In genomic region chr5:80706835-80707447, GRCh38 we compare ENCODE assay signal across 21 cellular contexts. TPM values are rescaled to one million over a fixed set of nuclear protein-coding genes. Genes with fewer than 3 reads are reported as not detected.
A peak's percentile ranks its signal among the peaks of the same experiment; 100 is the strongest.
DNase-seq lines count a peak whose midpoint lies in the region; ATAC-seq and TF ChIP-seq lines count a peak whose summit lies in the region.
"Had no signal": no experiment of that assay in that cellular context is flagged by ENCODE, and none has a peak within 500 bp of the region (broad histone marks: within the 10 kb centered on the region; RNA-seq: fewer than 3 reads in every experiment).

No MANE protein-coding gene starts in this region.

- no peak overlapping the region for H2AFZ ChIP-seq in osteoblast (ENCODE audit: low read length)
- H2AFZ ChIP-seq: GM23338 had no signal

- H3K9me3 ChIP-seq in adipocyte (ENCODE audit: control insufficient read depth, low read length), result no peaks in the 10 kb centered on the region
- no peaks in the 10 kb centered on the region for H3K9me3 ChIP-seq in osteoblast (ENCODE audit: low read depth, low read length)
- H3K9me3 ChIP-seq: Caco-2, SK-N-SH had no signal

- no peak overlapping the region for H3K4me2 ChIP-seq in osteoblast (ENCODE audit: insufficient read depth, low read length)
- H3K4me2 ChIP-seq: GM23338, SK-N-SH had no signal

- H3K4me3 ChIP-seq in adipocyte (ENCODE audit: low read length) (no peak overlapping the region), dorsolateral prefrontal cortex (no peak overlapping the region), osteoblast (ENCODE audit: insufficient read depth, low read length) (no peak overlapping the region)
- H3K4me3 ChIP-seq: GM23338 had no signal

- no peaks in the 10 kb centered on the region for H3K79me2 ChIP-seq in osteoblast (ENCODE audit: insufficient read depth, low read length)

- no peak overlapping the region for H3K9ac ChIP-seq in adipocyte (ENCODE audit: low read length)
- H3K9ac ChIP-seq: SK-N-SH had no signal

- DNase-seq in adipocyte (ENCODE audit: low read depth) (peak; percentile 24), dorsolateral prefrontal cortex (no peak), osteoblast (ENCODE audit: insufficient read length, low spot score, missing footprints) (no peak), pons (ENCODE audit: low spot score) (no peak), NCI-H1105 (lab: John Stamatoyannopoulos, UW) (no peak)
- DNase-seq: Caco-2; CD8-positive, alpha-beta T cell; H9; Karpas-422; MV-4-11; NCI-H1105 treated with DMSO at 0.1 percent for 48 hours; NCI-H2029; NCI-H446; NCI-H524 treated with DMSO at 0.1 percent for 48 hours; NCI-H774; NK-92 treated with Interleukin-12 subunit alpha and Interleukin-12 subunit beta, amount 100 ng/mL, for 24 hours; SK-N-SH had no signal

- no peaks in the 10 kb centered on the region for H4K20me1 ChIP-seq in osteoblast (ENCODE audit: insufficient read depth, low read length)

- no peak for ATAC-seq in GM18868 (IDR thresholded peaks at IDR 0.05; ENCODE audit: unreplicated experiment)
- no peak for ATAC-seq in GM18498 (IDR thresholded peaks at IDR 0.05; ENCODE audit: unreplicated experiment)
- ATAC-seq: CD8-positive, alpha-beta T cell; GM23338 had no signal

- H3K4me1 ChIP-seq in adipocyte (ENCODE audit: control insufficient read depth, insufficient read depth, low read length) (peaks cover 6% of the 10 kb centered on the region), osteoblast (ENCODE audit: insufficient read depth, low read length) (peaks cover 2% of the 10 kb centered on the region)

- TF ChIP-seq CTCF in dorsolateral prefrontal cortex (IDR thresholded peaks at IDR 0.05 in 54 of 56, conservative IDR thresholded peaks at IDR 0.05 in 2 of 56; ENCODE audit: low read depth in 1 of 56, partially characterized antibody in 56 of 56) (no peak), osteoblast (IDR thresholded peaks at IDR 0.05; ENCODE audit: extremely low read depth, low read depth, low read length) (no peak)

- H3K36me3 ChIP-seq in adipocyte (ENCODE audit: control insufficient read depth, insufficient read depth, low read length, severe bottlenecking), result peaks cover 10% of the 10 kb centered on the region
- H3K36me3 ChIP-seq in osteoblast (ENCODE audit: insufficient read depth, low read length), result no peaks in the 10 kb centered on the region

- H3K27ac ChIP-seq in dorsolateral prefrontal cortex (peak overlapping the region in 34 of 59 donors; percentile 2 to 72 (median 46)), osteoblast (ENCODE audit: low read depth, low read length) (peak overlapping the region; percentile 49)
- H3K27ac ChIP-seq: C4-2B had no signal

- intact Hi-C loops in dorsolateral prefrontal cortex (cut with DNase I), result no loop called here

- H3K27me3 ChIP-seq in adipocyte (replicated peaks; ENCODE audit: control insufficient read depth, insufficient read depth, low read length) (no peaks in the 10 kb centered on the region), dorsolateral prefrontal cortex (no peaks in the 10 kb centered on the region), osteoblast (ENCODE audit: insufficient read depth, low read length) (no peaks in the 10 kb centered on the region)

RNA-seq across cellular contexts. Expression of gene DHFR, which starts 52.2 kb away (rescaled TPM):
- 10 to 100 TPM in 115 of 120 experiments, 1 to 10 TPM in 5; 8.3 to 36.3 (median 16.7) TPM for total RNA-seq in dorsolateral prefrontal cortex
- 13.8 and 15.2 TPM in 2 replicates for total RNA-seq in osteoblast

RNA-seq across cellular contexts. Expression of gene MSH3, which starts 52.5 kb away (rescaled TPM):
- 10 to 100 TPM; 15.6 to 28.3 (median 21.3) TPM for total RNA-seq in dorsolateral prefrontal cortex
- total RNA-seq in osteoblast, result 20.6 and 21.7 TPM in 2 replicates
